In genomic region chr10:33334170-33334838, GRCh38 we compare ENCODE assay signal across 8 cellular contexts. TPM values are rescaled to one million over a fixed set of nuclear protein-coding genes. Genes with fewer than 3 reads are reported as not detected.
DNase-seq lines count a peak whose midpoint lies in the region; ATAC-seq and TF ChIP-seq lines count a peak whose summit lies in the region.

NRP1 (minus strand) TSS chr10:33334667; CDS start chr10:33334382, 285 bp downstream.

- no peak for TF ChIP-seq CTCF in osteoblast (IDR thresholded peaks at IDR 0.05; ENCODE audit: extremely low read depth, low read depth, low read length)

- H3K9me3 ChIP-seq in osteoblast (ENCODE audit: low read depth, low read length): no peaks in the 10 kb centered on the region

- H3K27ac ChIP-seq in osteoblast (ENCODE audit: low read depth, low read length): peak within 1 kb of the TSS; percentile 81

- peaks cover 0 to 5% of the 10 kb centered on the region in 2 donors for H3K36me3 Mint-ChIP-seq in activated naive CD4-positive, alpha-beta T cell treated with anti-CD3 and anti-CD28 coated beads, Interleukin-2, amount 50 U/mL, for 72 hours

- peaks cover 6% of the 10 kb centered on the region for H4K20me1 ChIP-seq in osteoblast (ENCODE audit: insufficient read depth, low read length)

- H3K4me1 ChIP-seq in osteoblast (ENCODE audit: insufficient read depth, low read length): peaks cover 44% of the 10 kb centered on the region

- peaks cover 63% of the 10 kb centered on the region for H3K79me2 ChIP-seq in osteoblast (ENCODE audit: insufficient read depth, low read length)

- peak within 1 kb of the TSS; percentile 75 for H3K4me3 ChIP-seq in osteoblast (ENCODE audit: insufficient read depth, low read length)

- H3K27ac Mint-ChIP-seq in activated naive CD4-positive, alpha-beta T cell treated with anti-CD3 and anti-CD28 coated beads, Interleukin-2, amount 50 U/mL, for 72 hours: no peak within 1 kb of the TSS

- peak; percentile 31 for DNase-seq in DMS79 treated with DMSO at 0.1 percent for 48 hours (lab: John Stamatoyannopoulos, UW)
- no peak for DNase-seq in DMS79 (lab: John Stamatoyannopoulos, UW)
- DNase-seq in LHCN-M2 (ENCODE audit: low read depth): no peak
- DNase-seq in activated naive CD4-positive, alpha-beta T cell treated with anti-CD3 and anti-CD28 coated beads, Interleukin-2, amount 50 U/mL, for 72 hours (ENCODE audit: low spot score in 2 of 2): peak in 1 of 2 donors; percentile 23
- DNase-seq in Right ventricle myocardium inferior (ENCODE audit: missing footprints): no peak
- DNase-seq in osteoblast (ENCODE audit: insufficient read length, low spot score, missing footprints): peak; percentile 92
- DNase-seq in NCI-H524 treated with DMSO at 0.1 percent for 48 hours (lab: John Stamatoyannopoulos, UW): no peak

- peak within 1 kb of the TSS; percentile 80 for H2AFZ ChIP-seq in osteoblast (ENCODE audit: low read length)

- peak within 1 kb of the TSS; percentile 96 for H3K4me2 ChIP-seq in osteoblast (ENCODE audit: insufficient read depth, low read length)

- H3K36me3 ChIP-seq in osteoblast (ENCODE audit: insufficient read depth, low read length): peaks cover 16% of the 10 kb centered on the region

- intact Hi-C loops in Right ventricle myocardium inferior (cut with DNase I): loop anchor here (2.0 to 10.0 kb wide), 4 partner anchors 60 to 783 kb away; no protein-coding TSS in a partner anchor

- H3K27me3 ChIP-seq in osteoblast (ENCODE audit: insufficient read depth, low read length): no peaks in the 10 kb centered on the region

- peak; percentile 29 to 36 for ATAC-seq in activated naive CD4-positive, alpha-beta T cell treated with anti-CD3 and anti-CD28 coated beads, Interleukin-2, amount 50 U/mL, for 72 hours
- ATAC-seq in Right ventricle myocardium inferior (no peak), HG03095 (IDR thresholded peaks at IDR 0.05; ENCODE audit: unreplicated experiment) (no peak)

- no peaks in the 10 kb centered on the region for H3K9me3 Mint-ChIP-seq in activated naive CD4-positive, alpha-beta T cell treated with anti-CD3 and anti-CD28 coated beads, Interleukin-2, amount 50 U/mL, for 72 hours

RNA-seq across cellular contexts. Expression of gene NRP1, which starts in this region (rescaled TPM):
- total RNA-seq in LHCN-M2 (2014; rRNA removed): 174 and 181 TPM in 2 replicates
- polyA plus RNA-seq in LHCN-M2 (2012): 76.1 TPM
- under 1 TPM; 0.21 to 0.30 TPM for total RNA-seq in activated naive CD4-positive, alpha-beta T cell treated with anti-CD3 and anti-CD28 coated beads, Interleukin-2, amount 50 U/mL, for 72 hours
- 175 TPM for total RNA-seq in Right ventricle myocardium inferior
- total RNA-seq in osteoblast: 173 and 200 TPM in 2 replicates

Comparison
In these comparisons a context has a peak if more than half of its experiments do, and no peak if none do; other contexts are left out.
1. RNA of gene NRP1 (total RNA-seq): 175 TPM in Right ventricle myocardium inferior (single experiment), 174 to 181 TPM in LHCN-M2 and 173 to 200 TPM in osteoblast; 0.21 to 0.30 TPM in activated naive CD4-positive, alpha-beta T cell treated with anti-CD3 and anti-CD28 coated beads, Interleukin-2, amount 50 U/mL, for 72 hours; every median in the first group is over 100 times any median in the second.
2. DNase-seq: peak in DMS79 treated with DMSO at 0.1 percent for 48 hours (single experiment) and osteoblast (single experiment); none in DMS79 (single experiment), LHCN-M2 (single experiment), Right ventricle myocardium inferior (single experiment) and NCI-H524 treated with DMSO at 0.1 percent for 48 hours (single experiment).
3. Peak in ATAC-seq in activated naive CD4-positive, alpha-beta T cell treated with anti-CD3 and anti-CD28 coated beads, Interleukin-2, amount 50 U/mL, for 72 hours; RNA of the gene not detected or under 1 TPM.